In the genomic region with DNA sequence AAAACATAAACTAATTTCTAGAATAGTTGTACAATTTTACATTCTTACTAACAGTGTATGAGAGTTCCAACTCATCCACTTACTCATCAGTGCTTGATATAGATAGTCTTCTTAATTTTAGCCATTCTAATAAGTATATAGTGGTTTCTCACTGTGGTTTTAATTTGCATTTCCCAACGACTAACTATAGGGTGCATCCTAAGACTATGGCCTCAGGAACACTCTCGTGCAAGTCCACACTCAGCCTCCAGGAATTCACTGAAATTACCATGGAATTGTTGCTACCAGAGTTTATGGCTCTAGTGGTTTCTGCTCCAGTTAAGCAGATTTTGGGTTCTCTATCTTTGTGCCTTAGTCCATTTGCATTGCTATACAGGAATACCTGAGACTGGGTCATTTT, we compare ENCODE assay signal across 19 cellular contexts.
"Had no signal": no experiment of that assay in that cellular context is flagged by ENCODE, and none has a peak within 500 bp of the region (broad histone marks: within the 10 kb centered on the region; RNA-seq: fewer than 3 reads in every experiment).

No MANE protein-coding gene starts in this region.

- ATAC-seq: activated CD8-positive, alpha-beta memory T cell treated with anti-CD3 and anti-CD28 coated beads, Interleukin-2, amount 10 ng/mL, durations not matched to agents 7 days and 5 days; activated naive CD8-positive, alpha-beta T cell treated with anti-CD3 and anti-CD28 coated beads, Interleukin-2, amount 50 U/mL, for 24 hours; right cardiac atrium; stimulated activated naive CD8-positive, alpha-beta T cell treated with anti-CD3 and anti-CD28 coated beads, Interleukin-15, Interleukin-2, amounts not matched to agents 100 U/mL and 50 U/mL, for 24 hours had no signal

- H3K9me3 ChIP-seq: colonic mucosa, esophagus muscularis mucosa, prostate gland, transverse colon, vagina had no signal

- H3K27ac Mint-ChIP-seq: activated CD8-positive, alpha-beta memory T cell treated with anti-CD3 and anti-CD28 coated beads, Interleukin-2, amount 10 ng/mL, durations not matched to agents 7 days and 5 days; activated naive CD4-positive, alpha-beta T cell treated with anti-CD3 and anti-CD28 coated beads for 36 hours; activated naive CD8-positive, alpha-beta T cell treated with anti-CD3 and anti-CD28 coated beads, Interleukin-2, amount 50 U/mL, for 24 hours; activated T-helper 2 cell treated with anti-CD3 and anti-CD28 coated beads, Interferon-gamma antibody, Interleukin-2, Interleukin-4, amounts not matched to agents 10 μg/mL and 5 μg/mL and 100 μg/mL, durations not matched to agents 14 hours and 24 hours and 36 hours had no signal

- DNase-seq: activated CD4-positive, alpha-beta T cell treated with anti-CD3 and anti-CD28 coated beads, Interleukin-2, amount 50 U/mL, for 48 hours; activated CD8-positive, alpha-beta memory T cell treated with anti-CD3 and anti-CD28 coated beads, Interleukin-2, amount 10 ng/mL, durations not matched to agents 7 days and 5 days; activated naive CD4-positive, alpha-beta T cell treated with anti-CD3 and anti-CD28 coated beads for 36 hours; activated naive CD8-positive, alpha-beta T cell treated with anti-CD3 and anti-CD28 coated beads, Interleukin-2, amount 50 U/mL, for 24 hours; activated T-cell treated with anti-CD3 and anti-CD28 coated beads, Interleukin-2, amount 50 U/mL, for 1 hour; caudate nucleus; colonic mucosa; glutamatergic neuron; hypothalamus; kidney glomerular epithelial cell; right cardiac atrium; small intestine; stimulated activated naive CD8-positive, alpha-beta T cell treated with anti-CD3 and anti-CD28 coated beads, Interleukin-15, Interleukin-2, amounts not matched to agents 100 U/mL and 50 U/mL, for 24 hours; transverse colon had no signal

- H3K4me1 ChIP-seq: colonic mucosa, esophagus muscularis mucosa, prostate gland, transverse colon, vagina had no signal

- H3K27me3 Mint-ChIP-seq: activated CD8-positive, alpha-beta memory T cell treated with anti-CD3 and anti-CD28 coated beads, Interleukin-2, amount 10 ng/mL, durations not matched to agents 7 days and 5 days; activated naive CD8-positive, alpha-beta T cell treated with anti-CD3 and anti-CD28 coated beads, Interleukin-2, amount 50 U/mL, for 24 hours had no signal

- H3K36me3 Mint-ChIP-seq: activated CD8-positive, alpha-beta memory T cell treated with anti-CD3 and anti-CD28 coated beads, Interleukin-2, amount 10 ng/mL, durations not matched to agents 7 days and 5 days had no signal

- H3K4me1 Mint-ChIP-seq: activated CD8-positive, alpha-beta memory T cell treated with anti-CD3 and anti-CD28 coated beads, Interleukin-2, amount 10 ng/mL, durations not matched to agents 7 days and 5 days; activated naive CD8-positive, alpha-beta T cell treated with anti-CD3 and anti-CD28 coated beads, Interleukin-2, amount 50 U/mL, for 24 hours; neural crest cell had no signal

- H3K27ac ChIP-seq: colonic mucosa, esophagus muscularis mucosa, prostate gland, transverse colon, vagina had no signal

- H3K36me3 ChIP-seq: colonic mucosa, esophagus muscularis mucosa, prostate gland, transverse colon, vagina had no signal

- H3K4me3 Mint-ChIP-seq: activated CD8-positive, alpha-beta memory T cell treated with anti-CD3 and anti-CD28 coated beads, Interleukin-2, amount 10 ng/mL, durations not matched to agents 7 days and 5 days; activated naive CD4-positive, alpha-beta T cell treated with anti-CD3 and anti-CD28 coated beads for 36 hours; activated naive CD8-positive, alpha-beta T cell treated with anti-CD3 and anti-CD28 coated beads, Interleukin-2, amount 50 U/mL, for 24 hours; neural crest cell had no signal

- H3K4me3 ChIP-seq: colonic mucosa, esophagus muscularis mucosa, prostate gland, transverse colon, vagina had no signal

- H3K27me3 ChIP-seq: colonic mucosa, esophagus muscularis mucosa, transverse colon, vagina had no signal
